Comparison of ENCODE assay signal across 8 cellular contexts in the genomic region with DNA sequence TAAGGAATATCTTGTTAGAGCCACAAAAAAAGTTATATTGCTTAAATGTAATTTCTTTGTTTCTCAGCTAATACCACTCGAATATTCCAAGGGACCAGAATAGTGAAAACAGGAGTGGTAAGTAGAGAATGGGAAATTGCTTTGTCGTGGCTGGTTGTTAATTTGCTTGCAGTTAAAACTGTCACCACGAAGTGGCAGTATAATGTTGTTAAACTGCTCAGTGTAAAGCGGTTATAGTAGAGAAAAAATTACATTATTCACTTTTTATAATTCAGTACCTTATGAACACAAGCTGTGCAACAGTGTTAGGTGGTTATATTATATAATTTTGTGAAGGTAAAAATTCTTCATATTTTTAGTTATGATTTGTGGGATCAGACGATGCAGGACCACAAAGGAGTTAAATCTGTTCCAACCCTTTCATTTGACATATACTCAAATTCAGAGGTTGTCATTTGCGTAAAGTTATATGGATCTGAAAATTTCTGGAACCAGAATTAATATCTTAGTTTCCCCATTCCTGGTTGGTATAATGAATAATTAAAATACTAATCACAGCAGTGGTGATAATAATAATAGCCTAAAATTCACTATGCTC.
DNase-seq lines count a peak whose midpoint lies in the region; ATAC-seq and TF ChIP-seq lines count a peak whose summit lies in the region.

No MANE protein-coding gene starts in this region.

- H3K27me3 Mint-ChIP-seq in nephron progenitor cell (ENCODE audit: low read depth, poor library complexity) = no peaks in the 10 kb centered on the region

- no peak overlapping the region for H3K4me3 Mint-ChIP-seq in nephron progenitor cell

- H3K4me1 Mint-ChIP-seq in nephron progenitor cell = no peaks in the 10 kb centered on the region

- peak; percentile 61 for TF ChIP-seq CTCF in nephron progenitor cell (IDR thresholded peaks at IDR 0.05)

- peaks cover 48% of the 10 kb centered on the region for H3K36me3 Mint-ChIP-seq in nephron progenitor cell (ENCODE audit: low read depth)

- DNase-seq in AG08396 (ENCODE audit: low spot score) (peak; percentile 65), NCI-H82 treated with DMSO at 0.1 percent for 48 hours (lab: John Stamatoyannopoulos, UW; ENCODE audit: unreplicated experiment) (peak; percentile 13), dermis blood vessel endothelial cell (peak; percentile 63), nephron progenitor cell (no peak), activated gamma-delta T cell treated with Interleukin-2 at 50 U/mL for 16 hours (no peak)

- no peaks in the 10 kb centered on the region for H3K9me3 Mint-ChIP-seq in nephron progenitor cell

- no peak overlapping the region for H3K27ac Mint-ChIP-seq in nephron progenitor cell

- ATAC-seq in GM18498 (IDR thresholded peaks at IDR 0.05; ENCODE audit: unreplicated experiment) (peak; percentile 54), GM18502 (IDR thresholded peaks at IDR 0.05; ENCODE audit: poor library complexity, unreplicated experiment) (no peak), GM18870 (IDR thresholded peaks at IDR 0.05; ENCODE audit: unreplicated experiment) (no peak)

Comparison
In these comparisons a context has a peak if more than half of its experiments do, and no peak if none do; other contexts are left out.
1. DNase-seq: peak in AG08396 (single experiment), NCI-H82 treated with DMSO at 0.1 percent for 48 hours (single experiment) and dermis blood vessel endothelial cell (single experiment); none in nephron progenitor cell (single experiment) and activated gamma-delta T cell treated with Interleukin-2 at 50 U/mL for 16 hours (single experiment).